ENCODE assay signal across 20 cellular contexts in the genomic region with DNA sequence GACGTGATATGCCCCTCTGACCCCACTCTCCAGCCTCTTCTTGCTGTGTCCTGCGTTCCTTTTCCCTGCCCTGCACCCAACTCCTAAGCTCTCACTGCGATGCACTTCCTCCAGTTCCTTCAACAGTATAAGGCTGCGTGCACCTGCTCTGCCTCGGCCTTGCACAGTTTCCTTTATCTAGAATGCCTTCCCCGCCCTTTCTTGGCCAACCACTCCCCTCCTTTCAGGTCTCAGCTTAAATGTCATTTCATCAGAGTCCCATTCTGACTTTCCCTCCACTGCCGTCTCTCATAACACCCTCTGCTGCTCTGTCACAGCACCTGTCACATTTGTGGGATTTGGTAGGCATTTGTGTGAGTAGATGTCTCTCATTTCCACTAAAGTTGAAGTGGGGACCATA. TPM values are rescaled to one million over a fixed set of nuclear protein-coding genes. Genes with fewer than 3 reads are reported as not detected.
DNase-seq lines count a peak whose midpoint lies in the region; ATAC-seq, FAIRE-seq and TF ChIP-seq lines count a peak whose summit lies in the region.
"Had no signal": no experiment of that assay in that cellular context is flagged by ENCODE, and none has a peak within 500 bp of the region (broad histone marks: within the 10 kb centered on the region; RNA-seq: fewer than 3 reads in every experiment).

No MANE protein-coding gene starts in this region.

- H3K4me2 ChIP-seq in H1 (ENCODE audit: insufficient read depth in 1 of 2, low read depth in 2 of 2, low read length in 2 of 2), result no peak overlapping the region
- H3K4me2 ChIP-seq in mesendoderm (ENCODE audit: low read length), result no peak overlapping the region

- no peaks in the 10 kb centered on the region for H3K79me1 ChIP-seq in H1 (ENCODE audit: low read depth, low read length)
- H3K79me1 ChIP-seq in mesendoderm (ENCODE audit: low read length), result no peaks in the 10 kb centered on the region

- 94% methylated on average over 7 of the region's 7 CpGs; no CpG with 5 or more reads in 1 of the 2 experiments for WGBS in H1 (ENCODE audit: extremely low coverage in 1 of 2, insufficient coverage in 1 of 2, insufficient read length in 1 of 2, insufficient replicate concordance in 2 of 2, low coverage in 1 of 2, low lambda C conversion rate in 2 of 2, missing lambda C conversion rate in 1 of 2), 2 experiments
- no CpG with 5 or more reads among the region's 7 CpGs for WGBS in mesendoderm (ENCODE audit: extremely low coverage, insufficient coverage, low lambda C conversion rate)

- H4K5ac ChIP-seq in H1 (ENCODE audit: insufficient read length, low read depth, low read length) (no peak overlapping the region), mesendoderm (ENCODE audit: low read length) (no peak overlapping the region)

- no peak overlapping the region for H2BK120ac ChIP-seq in H1 (replicated peaks; ENCODE audit: low read depth, low read length)
- H2BK120ac ChIP-seq in mesendoderm (ENCODE audit: low read depth, low read length), result no peak overlapping the region

- H3K4me1 ChIP-seq in H1 (replicated peaks in 1 of 4; ENCODE audit: control insufficient read depth in 3 of 4, insufficient read depth in 4 of 4, low read length in 3 of 4), result 0 out of 7 replicates have a peak, but pooled peaks cover 0 to 4% (median 0%) of the 10 kb centered on the region in 4 experiments
- no peaks in the 10 kb centered on the region for H3K4me1 ChIP-seq in mesendoderm (ENCODE audit: control insufficient read depth, low read depth, low read length)
- H3K4me1 ChIP-seq: foreskin keratinocyte, SJSA1 had no signal

- no peak for TF ChIP-seq RAD21 in H1 (IDR thresholded peaks at IDR 0.05 in 1 of 2, conservative IDR thresholded peaks at IDR 0.05 in 1 of 2; ENCODE audit: low read depth in 2 of 2, low read length in 2 of 2)

- no peak overlapping the region for H3K14ac ChIP-seq in H1 (ENCODE audit: insufficient read length)

- no peaks in the 10 kb centered on the region for H3K9me3 ChIP-seq in H1 (ENCODE audit: insufficient read depth in 2 of 2, low read depth in 1 of 2, low read length in 1 of 2)
- H3K9me3 ChIP-seq: SJSA1, upper lobe of left lung had no signal

- no peak overlapping the region for H2AFZ ChIP-seq in H1 (ENCODE audit: low read length)

- H4K8ac ChIP-seq in H1 (ENCODE audit: extremely low read depth, insufficient read depth, low read length), result no peak overlapping the region
- no peak overlapping the region for H4K8ac ChIP-seq in mesendoderm (ENCODE audit: low read depth, low read length)

- no peak for TF ChIP-seq POLR2A in H1 (IDR thresholded peaks at IDR 0.05; ENCODE audit: control extremely low read depth in 1 of 2, low read depth in 2 of 2, low read length in 2 of 2)

- TF ChIP-seq CTCF in HL-60 (IDR thresholded peaks at IDR 0.05; ENCODE audit: insufficient read depth, low read length), result no peak
- no peak for TF ChIP-seq CTCF in H1 (IDR thresholded peaks at IDR 0.05; ENCODE audit: control extremely low read depth in 1 of 3, insufficient read depth in 1 of 3, low read depth in 1 of 3, low read length in 3 of 3)

- H3K36me3 ChIP-seq in H1 (ENCODE audit: control insufficient read depth in 2 of 4, insufficient read depth in 4 of 4, low read length in 3 of 4) (no peaks in the 10 kb centered on the region), mesendoderm (ENCODE audit: control insufficient read depth, insufficient read depth, low read length) (no peaks in the 10 kb centered on the region)
- H3K36me3 ChIP-seq: SJSA1, upper lobe of left lung had no signal

- DNase-seq in SIG-M5 treated with dmso at 0.1 percent for 504 hours (lab: John Stamatoyannopoulos, UW; ENCODE audit: unreplicated experiment), result peak; percentile 22
- no peak for DNase-seq in SIG-M5 (lab: John Stamatoyannopoulos, UW)
- peak; percentile 85 to 95 for DNase-seq in HL-60 (ENCODE audit: low read depth in 1 of 2, low spot score in 1 of 2)
- DNase-seq in RPMI8226, result peak; percentile 3
- no peak for DNase-seq in H1 (ENCODE audit: low read depth in 1 of 2, low spot score in 2 of 2)
- no peak for DNase-seq in mesendoderm
- DNase-seq: 8988T; activated effector memory CD4-positive, alpha-beta T cell treated with anti-CD3 and anti-CD28 coated beads, Interleukin-2, amount 50 U/mL, for 16 hours; foreskin keratinocyte; GDM1; midbrain; NCI-H1048; NCI-H226; T1000; upper lobe of left lung had no signal

- H3K4ac ChIP-seq in H1 (replicated peaks; ENCODE audit: insufficient read length, low read depth, low read length), result no peak overlapping the region
- H3K4ac ChIP-seq in mesendoderm (ENCODE audit: low read depth, low read length), result no peak overlapping the region

- H4K20me1 ChIP-seq in H1 (replicated peaks in 1 of 2; ENCODE audit: control insufficient read depth in 1 of 2, insufficient read depth in 2 of 2, low read length in 2 of 2), result no peaks in the 10 kb centered on the region

- no peak overlapping the region for H4K91ac ChIP-seq in H1 (replicated peaks; ENCODE audit: insufficient read length, low read length)

- no peak overlapping the region for H2BK12ac ChIP-seq in H1 (ENCODE audit: low read depth, low read length)

- CTCF ChIA-PET in H1 (lab: Charles Lee; ENCODE audit: partially characterized antibody), result interaction anchor here (0.6 to 4.3 kb wide), 20 partner anchors 8 to 430 kb away, joined by 3 to 67 read pairs (median 4); no protein-coding TSS in a partner anchor

- no peaks in the 10 kb centered on the region for H3K79me2 ChIP-seq in H1 (ENCODE audit: control insufficient read depth in 1 of 2, insufficient read depth in 2 of 2, low read length in 2 of 2)
- H3K79me2 ChIP-seq in mesendoderm (ENCODE audit: control insufficient read depth, insufficient read depth, low read length), result no peaks in the 10 kb centered on the region

- no peak overlapping the region for H3K56ac ChIP-seq in H1 (replicated peaks; ENCODE audit: insufficient read length, low read depth, low read length)
- no peak overlapping the region for H3K56ac ChIP-seq in mesendoderm (ENCODE audit: low read length)

- TF ChIP-seq EP300 in H1 (IDR thresholded peaks at IDR 0.05; ENCODE audit: borderline replicate concordance in 1 of 2, low read depth in 2 of 2, low read length in 2 of 2), result no peak

- ATAC-seq in HG02610 (IDR thresholded peaks at IDR 0.05; ENCODE audit: unreplicated experiment) (no peak), HG03442 (IDR thresholded peaks at IDR 0.05; ENCODE audit: unreplicated experiment) (no peak)
- ATAC-seq: foreskin keratinocyte had no signal

- no peaks in the 10 kb centered on the region for H3K27me3 ChIP-seq in HL-60 (ENCODE audit: insufficient read depth, poor library complexity, severe bottlenecking)
- H3K27me3 ChIP-seq in H1 (replicated peaks in 1 of 4; ENCODE audit: control insufficient read depth in 3 of 4, extremely low read depth in 1 of 4, insufficient read depth in 3 of 4, low read length in 3 of 4), result no peaks in the 10 kb centered on the region; a peak in 1 of 7 replicates
- H3K27me3 ChIP-seq in mesendoderm (ENCODE audit: insufficient read depth, low read length, poor library complexity), result no peaks in the 10 kb centered on the region
- H3K27me3 ChIP-seq: SJSA1, upper lobe of left lung had no signal

- H2BK15ac ChIP-seq in H1 (ENCODE audit: low read length) (no peak overlapping the region), mesendoderm (replicated peaks; ENCODE audit: low read depth) (no peak overlapping the region)

- H3K27ac ChIP-seq in HL-60 (replicated peaks) (peak overlapping the region; percentile 57), H1 (ENCODE audit: low read depth, low read length) (no peak overlapping the region), mesendoderm (ENCODE audit: low read depth, low read length) (no peak overlapping the region)
- H3K27ac ChIP-seq: foreskin keratinocyte, SJSA1, upper lobe of left lung had no signal

- H3K18ac ChIP-seq in H1 (ENCODE audit: extremely low read depth, low read length) (no peak overlapping the region), mesendoderm (ENCODE audit: low read length) (no peak overlapping the region)

- H3K9ac ChIP-seq in H1 (replicated peaks in 1 of 4; ENCODE audit: extremely low read depth in 1 of 4, low read depth in 3 of 4, low read length in 3 of 4) (no peak overlapping the region), mesendoderm (ENCODE audit: low read length) (no peak overlapping the region)

- no peaks in the 10 kb centered on the region for H3K23me2 ChIP-seq in H1 (ENCODE audit: low read depth, low read length)

- POLR2A ChIA-PET in H1 (lab: Charles Lee; ENCODE audit: partially characterized antibody), result no interaction called here

- H2BK5ac ChIP-seq in H1 (ENCODE audit: low read depth, low read length) (no peak overlapping the region), mesendoderm (ENCODE audit: low read length) (no peak overlapping the region)

- H3K23ac ChIP-seq in H1 (ENCODE audit: insufficient read length) (no peak overlapping the region), mesendoderm (ENCODE audit: low read length) (no peak overlapping the region)

- no peak overlapping the region for H3K4me3 ChIP-seq in HL-60 (replicated peaks; ENCODE audit: insufficient read depth, low read length)
- no peak overlapping the region for H3K4me3 ChIP-seq in H1 (ENCODE audit: extremely low read depth in 1 of 4, insufficient read depth in 2 of 4, low read depth in 3 of 4, low read length in 4 of 4)
- no peak overlapping the region for H3K4me3 ChIP-seq in mesendoderm (ENCODE audit: low read length)
- H3K4me3 ChIP-seq: SJSA1, upper lobe of left lung had no signal

- H2BK20ac ChIP-seq in H1 (ENCODE audit: low read length), result no peak overlapping the region

- no peak for FAIRE-seq in H1 (lab: Jason Lieb, UNC)
- FAIRE-seq: endothelial cell of umbilical vein, GM12891 had no signal

- 0 out of 2 replicates have a peak overlapping the region, but pooled peaks have one; percentile 28 for H2AK5ac ChIP-seq in H1 (ENCODE audit: low read depth, low read length)
- H2AK5ac ChIP-seq in mesendoderm (ENCODE audit: low read length), result no peak overlapping the region

TF ChIP-seq in H1, 55 proteins besides CTCF, POLR2A, EP300 and RAD21 (continues in another document):
- TF ChIP-seq SP2 (IDR thresholded peaks at IDR 0.05; ENCODE audit: low read length) (no peak), TAF1 (IDR thresholded peaks at IDR 0.05; ENCODE audit: low read depth, low read length) (no peak)

RNA-seq across cellular contexts. Expression of a gene that starts 58.4 kb away (rescaled TPM):
- total RNA-seq in H1 (2021; fragmentation: NEBNext Ultra II Directional; extraction: Animal tissue kit (Norgen Biotek cat#: 25700)), result 10.8 and 11.0 TPM in 2 replicates
- 3.5 and 5.5 TPM in 2 replicates for polyA plus RNA-seq in H1 (2011; rRNA removed)
- 7.1 TPM for polyA plus RNA-seq in H1 (2011; cell fraction: cytosol; rRNA removed)
- polyA plus RNA-seq in H1 (2011; cell fraction: nucleus; rRNA removed), result 5.3 TPM
- 4.4 to 6.0 TPM (median 5.1 TPM) in 4 replicates for polyA plus RNA-seq in H1 (2012, experiment 1 of 2)
- 0.93 TPM for polyA plus RNA-seq in H1 (2012, experiment 2 of 2)
- polyA plus RNA-seq in H1 (2013, experiment 1 of 2), result 7.2 TPM
- 7.6 TPM for polyA plus RNA-seq in H1 (2013, experiment 2 of 2)
- 5.9 and 6.7 TPM in 2 replicates for polyA minus RNA-seq in H1 (2011; rRNA and poly(A)+ RNA removed)
- 5.3 TPM for polyA minus RNA-seq in H1 (2011; cell fraction: cytosol; rRNA and poly(A)+ RNA removed)
- 17.2 TPM for polyA minus RNA-seq in H1 (2011; cell fraction: nucleus; rRNA and poly(A)+ RNA removed)
- 7.4 TPM for polyA plus RNA-seq in mesendoderm (2013, experiment 1 of 2)
- polyA plus RNA-seq in mesendoderm (2013, experiment 2 of 2), result 7.3 TPM

Comparison
In these comparisons a context has a peak if more than half of its experiments do, and no peak if none do; other contexts are left out.
1. DNase-seq: peak in SIG-M5 treated with dmso at 0.1 percent for 504 hours (single experiment), HL-60 (2 of 2) and RPMI8226 (single experiment); none in SIG-M5 (single experiment), H1 (0 of 2) and mesendoderm (single experiment).